1 cellular context compared by ENCODE assay signal in genomic region chr3:149080699-149081091, GRCh38.
TF ChIP-seq lines count a peak whose summit lies in the region.

No MANE protein-coding gene starts in this region.

TF ChIP-seq in neural cell, 6 proteins besides CTCF, POLR2A, EP300 and RAD21 (continued from another document):
- TF ChIP-seq EZH2 (IDR thresholded peaks at IDR 0.05; ENCODE audit: borderline replicate concordance, insufficient read depth, low read length, poor library complexity, severe bottlenecking) (no peak), POLR2AphosphoS5 (IDR thresholded peaks at IDR 0.05) (no peak), MXI1 (conservative IDR thresholded peaks at IDR 0.05; ENCODE audit: poor library complexity, severe bottlenecking) (no peak), SMC3 (conservative IDR thresholded peaks at IDR 0.05; ENCODE audit: poor library complexity) (no peak)
TF ChIP-seq in neural cell: peak in this region for 0.
